Comparison of ENCODE assay signal across 2 cellular contexts in genomic region chr10:133372507-133372906, GRCh38.
TF ChIP-seq lines count a peak whose summit lies in the region.

No MANE protein-coding gene starts in this region.

TF ChIP-seq in IMR-90, 13 proteins besides CTCF, POLR2A, EP300 and RAD21:
- TF ChIP-seq MAZ (IDR thresholded peaks at IDR 0.05; ENCODE audit: borderline replicate concordance, low read depth, low read length) (no peak), RFX5 (IDR thresholded peaks at IDR 0.05; ENCODE audit: low read depth, low read length) (no peak), MAFK (IDR thresholded peaks at IDR 0.05; ENCODE audit: low read depth, low read length) (no peak), FOS (IDR thresholded peaks at IDR 0.05; ENCODE audit: low read depth, low read length) (no peak), USF2 (IDR thresholded peaks at IDR 0.05; ENCODE audit: low read depth, low read length) (no peak)
- TF ChIP-seq, protein P1, sequence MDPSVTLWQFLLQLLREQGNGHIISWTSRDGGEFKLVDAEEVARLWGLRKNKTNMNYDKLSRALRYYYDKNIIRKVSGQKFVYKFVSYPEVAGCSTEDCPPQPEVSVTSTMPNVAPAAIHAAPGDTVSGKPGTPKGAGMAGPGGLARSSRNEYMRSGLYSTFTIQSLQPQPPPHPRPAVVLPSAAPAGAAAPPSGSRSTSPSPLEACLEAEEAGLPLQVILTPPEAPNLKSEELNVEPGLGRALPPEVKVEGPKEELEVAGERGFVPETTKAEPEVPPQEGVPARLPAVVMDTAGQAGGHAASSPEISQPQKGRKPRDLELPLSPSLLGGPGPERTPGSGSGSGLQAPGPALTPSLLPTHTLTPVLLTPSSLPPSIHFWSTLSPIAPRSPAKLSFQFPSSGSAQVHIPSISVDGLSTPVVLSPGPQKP (IDR thresholded peaks at IDR 0.05; ENCODE audit: borderline replicate concordance, low read depth, low read length), result no peak

TF ChIP-seq in K562, 482 proteins besides CTCF, POLR2A, EP300 and RAD21:
- TF ChIP-seq TAF7 (tag; IDR thresholded peaks at IDR 0.05) (no peak), ZFX (CRISPR knock-in tag; IDR thresholded peaks at IDR 0.05) (no peak), ARID2 (IDR thresholded peaks at IDR 0.05) (no peak), ZNF778 (CRISPR knock-in tag; IDR thresholded peaks at IDR 0.05) (no peak), U2AF1 (optimal IDR thresholded peaks at IDR 0.05; ENCODE audit: low read depth, low read length) (no peak), E2F6 (IDR thresholded peaks at IDR 0.05; ENCODE audit: borderline replicate concordance in 1 of 2, extremely low read depth in 1 of 2, insufficient read depth in 1 of 2, insufficient read length in 1 of 2, low read depth in 1 of 2, low read length in 1 of 2, poor library complexity in 1 of 2, severe bottlenecking in 1 of 2) (no peak), MCM7 (IDR thresholded peaks at IDR 0.05) (no peak), HOMEZ (CRISPR knock-in tag; IDR thresholded peaks at IDR 0.05) (no peak), ZNF23 (CRISPR knock-in tag; IDR thresholded peaks at IDR 0.05) (no peak), ZFP30 (CRISPR knock-in tag; IDR thresholded peaks at IDR 0.05; ENCODE audit: borderline replicate concordance) (no peak), HLTF (IDR thresholded peaks at IDR 0.05) (no peak)
- TF ChIP-seq, protein P2, sequence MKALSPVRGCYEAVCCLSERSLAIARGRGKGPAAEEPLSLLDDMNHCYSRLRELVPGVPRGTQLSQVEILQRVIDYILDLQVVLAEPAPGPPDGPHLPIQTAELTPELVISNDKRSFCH (CRISPR knock-in tag; IDR thresholded peaks at IDR 0.05), result no peak
- TF ChIP-seq, protein P2 (tag; IDR thresholded peaks at IDR 0.05), result no peak
- TF ChIP-seq, protein P3, sequence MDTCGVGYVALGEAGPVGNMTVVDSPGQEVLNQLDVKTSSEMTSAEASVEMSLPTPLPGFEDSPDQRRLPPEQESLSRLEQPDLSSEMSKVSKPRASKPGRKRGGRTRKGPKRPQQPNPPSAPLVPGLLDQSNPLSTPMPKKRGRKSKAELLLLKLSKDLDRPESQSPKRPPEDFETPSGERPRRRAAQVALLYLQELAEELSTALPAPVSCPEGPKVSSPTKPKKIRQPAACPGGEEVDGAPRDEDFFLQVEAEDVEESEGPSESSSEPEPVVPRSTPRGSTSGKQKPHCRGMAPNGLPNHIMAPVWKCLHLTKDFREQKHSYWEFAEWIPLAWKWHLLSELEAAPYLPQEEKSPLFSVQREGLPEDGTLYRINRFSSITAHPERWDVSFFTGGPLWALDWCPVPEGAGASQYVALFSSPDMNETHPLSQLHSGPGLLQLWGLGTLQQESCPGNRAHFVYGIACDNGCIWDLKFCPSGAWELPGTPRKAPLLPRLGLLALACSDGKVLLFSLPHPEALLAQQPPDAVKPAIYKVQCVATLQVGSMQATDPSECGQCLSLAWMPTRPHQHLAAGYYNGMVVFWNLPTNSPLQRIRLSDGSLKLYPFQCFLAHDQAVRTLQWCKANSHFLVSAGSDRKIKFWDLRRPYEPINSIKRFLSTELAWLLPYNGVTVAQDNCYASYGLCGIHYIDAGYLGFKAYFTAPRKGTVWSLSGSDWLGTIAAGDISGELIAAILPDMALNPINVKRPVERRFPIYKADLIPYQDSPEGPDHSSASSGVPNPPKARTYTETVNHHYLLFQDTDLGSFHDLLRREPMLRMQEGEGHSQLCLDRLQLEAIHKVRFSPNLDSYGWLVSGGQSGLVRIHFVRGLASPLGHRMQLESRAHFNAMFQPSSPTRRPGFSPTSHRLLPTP (IDR thresholded peaks at IDR 0.05; ENCODE audit: borderline replicate concordance, extremely low read depth, insufficient read length), result no peak
